In the genomic region with DNA sequence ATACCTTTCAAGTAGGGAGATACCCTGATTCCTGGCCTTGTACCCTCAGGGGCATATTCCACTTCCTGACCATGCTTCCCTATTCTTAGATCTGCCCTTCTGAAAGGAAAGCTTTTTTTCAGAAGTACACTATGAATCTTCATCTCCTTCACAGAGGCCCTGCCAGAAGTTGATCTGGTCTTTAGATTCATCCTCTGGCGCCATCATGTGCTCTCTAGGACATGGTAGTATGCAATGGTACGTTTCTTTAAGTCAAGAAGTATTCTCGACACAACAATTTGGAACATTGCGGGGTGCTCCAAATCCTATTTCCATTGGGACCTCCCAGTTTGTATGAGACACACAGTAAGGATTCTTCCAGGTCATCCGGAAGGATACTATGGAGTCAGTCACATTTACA, we compare ENCODE assay signal across 16 cellular contexts. TPM values are rescaled to one million over a fixed set of nuclear protein-coding genes. Genes with fewer than 3 reads are reported as not detected.
"Had no signal": no experiment of that assay in that cellular context is flagged by ENCODE, and none has a peak within 500 bp of the region (broad histone marks: within the 10 kb centered on the region; RNA-seq: fewer than 3 reads in every experiment).

No MANE protein-coding gene starts in this region.

- H3K27me3 ChIP-seq: foreskin keratinocyte, heart left ventricle, thyroid gland had no signal

- DNase-seq: activated CD4-positive, alpha-beta T cell treated with anti-CD3 and anti-CD28 coated beads for 4 hours; activated CD8-positive, alpha-beta memory T cell treated with anti-CD3 and anti-CD28 coated beads, Interleukin-2, amount 50 U/mL, for 4 hours; activated CD8-positive, alpha-beta T cell treated with anti-CD3 and anti-CD28 coated beads, Interleukin-2, amount 10 ng/mL, durations not matched to agents 7 days and 5 days; activated T-cell treated with anti-CD3 and anti-CD28 coated beads, Interleukin-2, amount 50 U/mL, for 72 hours; cerebellar nuclear complex; effector memory CD4-positive, alpha-beta T cell; foreskin keratinocyte; heart left ventricle; mucosa of descending colon; pancreas; stimulated activated CD4-positive, alpha-beta T cell treated with anti-CD3 and anti-CD28 coated beads, Interleukin-2, amount 100 ng/mL, for 24 hours; T-helper 1 cell; thyroid gland had no signal

- H3K27ac Mint-ChIP-seq: activated CD8-positive, alpha-beta T cell treated with anti-CD3 and anti-CD28 coated beads, Interleukin-2, amount 10 ng/mL, durations not matched to agents 7 days and 5 days; activated T-cell treated with anti-CD3 and anti-CD28 coated beads, Interleukin-2, amount 50 U/mL, for 72 hours; naive thymus-derived CD4-positive, alpha-beta T cell; stimulated activated memory B cell treated with anti-CD40 and anti-IgM and Interleukin-4, amounts not matched to agents 10 μg/mL and 1 μg/mL and 100 μg/mL, for 72 hours had no signal

- H3K27ac ChIP-seq: foreskin keratinocyte, heart left ventricle, pancreas, thyroid gland had no signal

- H3K9me3 ChIP-seq: mucosa of descending colon, pancreas, thyroid gland had no signal

- ATAC-seq: activated CD8-positive, alpha-beta T cell treated with anti-CD3 and anti-CD28 coated beads, Interleukin-2, amount 10 ng/mL, durations not matched to agents 7 days and 5 days; activated T-cell treated with anti-CD3 and anti-CD28 coated beads, Interleukin-2, amount 50 U/mL, for 72 hours; foreskin keratinocyte; heart left ventricle; left lobe of liver; mucosa of descending colon; naive thymus-derived CD4-positive, alpha-beta T cell; pancreas; stimulated activated memory B cell treated with anti-CD40 and anti-IgM and Interleukin-4, amounts not matched to agents 10 μg/mL and 1 μg/mL and 100 μg/mL, for 72 hours had no signal

- H3K27me3 Mint-ChIP-seq: naive thymus-derived CD4-positive, alpha-beta T cell; stimulated activated memory B cell treated with anti-CD40 and anti-IgM and Interleukin-4, amounts not matched to agents 10 μg/mL and 1 μg/mL and 100 μg/mL, for 72 hours had no signal

- H3K4me3 Mint-ChIP-seq: activated CD8-positive, alpha-beta T cell treated with anti-CD3 and anti-CD28 coated beads, Interleukin-2, amount 10 ng/mL, durations not matched to agents 7 days and 5 days; activated T-cell treated with anti-CD3 and anti-CD28 coated beads, Interleukin-2, amount 50 U/mL, for 72 hours; naive thymus-derived CD4-positive, alpha-beta T cell; stimulated activated memory B cell treated with anti-CD40 and anti-IgM and Interleukin-4, amounts not matched to agents 10 μg/mL and 1 μg/mL and 100 μg/mL, for 72 hours had no signal

- H3K4me1 ChIP-seq: foreskin keratinocyte, heart left ventricle, pancreas, thyroid gland had no signal

- H3K4me3 ChIP-seq: heart left ventricle, mucosa of descending colon, pancreas, thyroid gland had no signal

- H3K9me3 Mint-ChIP-seq: stimulated activated memory B cell treated with anti-CD40 and anti-IgM and Interleukin-4, amounts not matched to agents 10 μg/mL and 1 μg/mL and 100 μg/mL, for 72 hours had no signal

- H3K4me1 Mint-ChIP-seq: naive thymus-derived CD4-positive, alpha-beta T cell; stimulated activated memory B cell treated with anti-CD40 and anti-IgM and Interleukin-4, amounts not matched to agents 10 μg/mL and 1 μg/mL and 100 μg/mL, for 72 hours had no signal

- H3K36me3 ChIP-seq: heart left ventricle, pancreas, thyroid gland had no signal

- H3K36me3 Mint-ChIP-seq: naive thymus-derived CD4-positive, alpha-beta T cell; stimulated activated memory B cell treated with anti-CD40 and anti-IgM and Interleukin-4, amounts not matched to agents 10 μg/mL and 1 μg/mL and 100 μg/mL, for 72 hours had no signal

RNA-seq across cellular contexts. Expression of a gene that starts 39.7 kb away (rescaled TPM):
- total RNA-seq: activated CD8-positive, alpha-beta T cell treated with anti-CD3 and anti-CD28 coated beads, Interleukin-2, amount 10 ng/mL, durations not matched to agents 7 days and 5 days; foreskin keratinocyte; naive thymus-derived CD4-positive, alpha-beta T cell had no signal
